Comparison of ENCODE assay signal across 15 cellular contexts in genomic region chr9:109868722-109869121, GRCh38.
"Had no signal": no experiment of that assay in that cellular context is flagged by ENCODE, and none has a peak within 500 bp of the region (broad histone marks: within the 10 kb centered on the region; RNA-seq: fewer than 3 reads in every experiment).

No MANE protein-coding gene starts in this region.

- H3K36me3 ChIP-seq: esophagus muscularis mucosa, neutrophil, SJSA1, upper lobe of left lung had no signal

- H3K9me3 Mint-ChIP-seq: activated CD4-positive, alpha-beta memory T cell treated with anti-CD3 and anti-CD28 coated beads, Interleukin-2, amount 10 ng/mL, durations not matched to agents 7 days and 5 days; activated T-cell treated with anti-CD3 and anti-CD28 coated beads, Interleukin-2, amount 50 U/mL, for 24 hours had no signal

- H3K9me3 ChIP-seq: esophagus muscularis mucosa, neutrophil, SJSA1, upper lobe of left lung had no signal

- H3K4me1 Mint-ChIP-seq: activated CD4-positive, alpha-beta T cell treated with anti-CD3 and anti-CD28 coated beads for 36 hours had no signal

- H3K4me1 ChIP-seq: upper lobe of left lung had no signal

- H3K27ac Mint-ChIP-seq: activated CD4-positive, alpha-beta memory T cell treated with anti-CD3 and anti-CD28 coated beads, Interleukin-2, amount 10 ng/mL, durations not matched to agents 7 days and 5 days; activated CD4-positive, alpha-beta T cell treated with anti-CD3 and anti-CD28 coated beads for 36 hours; activated T-cell treated with anti-CD3 and anti-CD28 coated beads, Interleukin-2, amount 50 U/mL, for 24 hours had no signal

- H3K27ac ChIP-seq: brain microvascular endothelial cell, neutrophil, SJSA1, skin epidermis had no signal

- H3K4me3 Mint-ChIP-seq: activated CD4-positive, alpha-beta memory T cell treated with anti-CD3 and anti-CD28 coated beads, Interleukin-2, amount 10 ng/mL, durations not matched to agents 7 days and 5 days; activated CD4-positive, alpha-beta T cell treated with anti-CD3 and anti-CD28 coated beads for 36 hours; activated T-cell treated with anti-CD3 and anti-CD28 coated beads, Interleukin-2, amount 50 U/mL, for 24 hours had no signal

- DNase-seq: activated CD4-positive, alpha-beta memory T cell treated with anti-CD3 and anti-CD28 coated beads, Interleukin-2, amount 10 ng/mL, durations not matched to agents 7 days and 5 days; activated CD4-positive, alpha-beta T cell treated with anti-CD3 and anti-CD28 coated beads for 36 hours; activated naive CD4-positive, alpha-beta T cell treated with anti-CD3 and anti-CD28 coated beads, Interleukin-2, amount 50 U/mL, for 16 hours; activated T-cell treated with anti-CD3 and anti-CD28 coated beads, Interleukin-2, amount 50 U/mL, for 24 hours; kidney; stimulated activated CD4-positive, alpha-beta T cell treated with anti-CD3 and anti-CD28 coated beads, Interleukin-15, amount 100 ng/mL, for 24 hours; stimulated activated CD4-positive, alpha-beta T cell treated with anti-CD3 and anti-CD28 coated beads, Interleukin-4, amount 100 ng/mL, for 1 hour; stimulated activated naive CD4-positive, alpha-beta T cell; T-helper 2 cell; upper lobe of left lung had no signal

- H3K4me3 ChIP-seq: SJSA1, skin epidermis, upper lobe of left lung had no signal

- ATAC-seq: activated CD4-positive, alpha-beta T cell treated with anti-CD3 and anti-CD28 coated beads for 36 hours had no signal

- H3K27me3 ChIP-seq: brain microvascular endothelial cell, esophagus muscularis mucosa, SJSA1, upper lobe of left lung had no signal
